28 cellular contexts compared by ENCODE assay signal in the genomic region with DNA sequence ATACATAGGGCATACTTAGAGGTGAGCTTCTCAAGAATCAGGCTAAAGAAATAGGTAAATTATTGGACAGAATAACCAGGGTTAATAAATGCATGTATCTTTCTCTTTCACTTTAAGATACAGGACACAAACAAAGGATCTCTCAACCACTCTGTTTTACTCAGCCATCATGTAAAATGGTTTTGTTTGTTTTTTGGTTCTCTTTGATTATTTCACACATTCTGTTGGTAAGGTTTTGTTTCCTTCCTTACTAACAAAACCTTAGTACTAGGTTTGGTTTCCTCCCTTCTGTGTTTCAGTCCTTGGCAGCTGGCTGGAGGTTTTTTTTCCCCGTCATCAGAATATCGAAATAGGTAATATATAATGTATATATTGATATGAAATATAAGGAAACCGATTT.
"Had no signal": no experiment of that assay in that cellular context is flagged by ENCODE, and none has a peak within 500 bp of the region (broad histone marks: within the 10 kb centered on the region; RNA-seq: fewer than 3 reads in every experiment).

No MANE protein-coding gene starts in this region.

- H3K4me3 ChIP-seq: neural progenitor cell, ovary, psoas muscle, right lobe of liver, sigmoid colon, stomach, thoracic aorta, thyroid gland, tibial nerve, upper lobe of left lung, uterus had no signal

- H3K9ac ChIP-seq: neural progenitor cell, parathyroid adenoma had no signal

- FAIRE-seq: small intestine had no signal

- H3K4me1 ChIP-seq: neural progenitor cell, parathyroid adenoma, psoas muscle, right lobe of liver, sigmoid colon, stomach, thyroid gland, tibial nerve, upper lobe of left lung, uterus had no signal

- H3K27me3 ChIP-seq: neural progenitor cell, ovary, right lobe of liver, sigmoid colon, stomach, thyroid gland, tibial nerve, upper lobe of left lung, uterus had no signal

- H3K36me3 ChIP-seq: neural progenitor cell, ovary, right lobe of liver, sigmoid colon, stomach, thoracic aorta, thyroid gland, tibial nerve, upper lobe of left lung, uterus had no signal

- H3K79me2 ChIP-seq: parathyroid adenoma had no signal

- H3K9me3 Mint-ChIP-seq: stimulated activated naive CD8-positive, alpha-beta T cell treated with anti-CD3 and anti-CD28 coated beads, Interleukin-15, Interleukin-2, amounts not matched to agents 100 ng/mL and 50 ng/mL, for 24 hours had no signal

- DNase-seq: naive thymus-derived CD4-positive, alpha-beta T cell; occipital lobe; ovary; posterior cingulate gyrus; psoas muscle; right cardiac atrium; right lobe of liver; sigmoid colon; small intestine; stimulated activated CD4-positive, alpha-beta T cell treated with anti-CD3 and anti-CD28 coated beads, Interleukin-15, amount 100 ng/mL, for 24 hours; stimulated activated CD4-positive, alpha-beta T cell treated with anti-CD3 and anti-CD28 coated beads, Interleukin-2, amount 100 ng/mL, for 24 hours; stimulated activated CD4-positive, alpha-beta T cell treated with anti-CD3 and anti-CD28 coated beads, Interleukin-2, amount 100 ng/mL, for 48 hours; stimulated activated CD4-positive, alpha-beta T cell treated with anti-CD3 and anti-CD28 coated beads, Interleukin-4, amount 100 ng/mL, for 24 hours; stimulated activated naive B cell treated with anti-CD40 and anti-IgM and Interleukin-4, amounts not matched to agents 10 μg/mL and 1 μg/mL and 100 μg/mL, for 72 hours; stimulated activated naive CD4-positive, alpha-beta T cell treated with Interleukin-2 at 50 U/mL for 16 hours; stomach; thyroid gland; trophoblast cell; upper lobe of left lung; uterus had no signal

- H3K4me2 ChIP-seq: neural progenitor cell had no signal

- H3K27me3 Mint-ChIP-seq: naive thymus-derived CD4-positive, alpha-beta T cell; progenitor cell of endocrine pancreas; stimulated activated naive B cell treated with anti-CD40 and anti-IgM and Interleukin-4, amounts not matched to agents 10 μg/mL and 1 μg/mL and 100 μg/mL, for 72 hours; stimulated activated naive CD8-positive, alpha-beta T cell treated with anti-CD3 and anti-CD28 coated beads, Interleukin-15, Interleukin-2, amounts not matched to agents 100 ng/mL and 50 ng/mL, for 24 hours had no signal

- H3K9me3 ChIP-seq: ovary, psoas muscle, right lobe of liver, sigmoid colon, stomach, thoracic aorta, thyroid gland, upper lobe of left lung, uterus had no signal

- H3K27ac ChIP-seq: neural progenitor cell, ovary, parathyroid adenoma, psoas muscle, right lobe of liver, sigmoid colon, stomach, thoracic aorta, thyroid gland, tibial nerve, upper lobe of left lung, uterus had no signal

- ATAC-seq: naive thymus-derived CD4-positive, alpha-beta T cell; psoas muscle; right cardiac atrium; right lobe of liver; stimulated activated effector memory CD8-positive, alpha-beta T cell treated with anti-CD3 and anti-CD28 coated beads, Interleukin-12 subunit alpha, Interleukin-12 subunit beta, amount 100 ng/mL, for 72 hours; stimulated activated naive B cell treated with anti-CD40 and anti-IgM and Interleukin-4, amounts not matched to agents 10 μg/mL and 1 μg/mL and 100 μg/mL, for 72 hours had no signal

- H3K27ac Mint-ChIP-seq: naive thymus-derived CD4-positive, alpha-beta T cell; nephron; neural progenitor cell; progenitor cell of endocrine pancreas; stimulated activated effector memory CD8-positive, alpha-beta T cell treated with anti-CD3 and anti-CD28 coated beads, Interleukin-12 subunit alpha, Interleukin-12 subunit beta, amount 100 ng/mL, for 72 hours; stimulated activated naive B cell treated with anti-CD40 and anti-IgM and Interleukin-4, amounts not matched to agents 10 μg/mL and 1 μg/mL and 100 μg/mL, for 72 hours; stimulated activated naive CD8-positive, alpha-beta T cell treated with anti-CD3 and anti-CD28 coated beads, Interleukin-15, Interleukin-2, amounts not matched to agents 100 ng/mL and 50 ng/mL, for 24 hours had no signal

- H2AFZ ChIP-seq: neural progenitor cell, parathyroid adenoma had no signal

- H3K4me1 Mint-ChIP-seq: naive thymus-derived CD4-positive, alpha-beta T cell; nephron; neural progenitor cell; stimulated activated effector memory CD8-positive, alpha-beta T cell treated with anti-CD3 and anti-CD28 coated beads, Interleukin-12 subunit alpha, Interleukin-12 subunit beta, amount 100 ng/mL, for 72 hours; stimulated activated naive B cell treated with anti-CD40 and anti-IgM and Interleukin-4, amounts not matched to agents 10 μg/mL and 1 μg/mL and 100 μg/mL, for 72 hours had no signal

- H3K4me3 Mint-ChIP-seq: naive thymus-derived CD4-positive, alpha-beta T cell; nephron; neural progenitor cell; stimulated activated effector memory CD8-positive, alpha-beta T cell treated with anti-CD3 and anti-CD28 coated beads, Interleukin-12 subunit alpha, Interleukin-12 subunit beta, amount 100 ng/mL, for 72 hours; stimulated activated naive B cell treated with anti-CD40 and anti-IgM and Interleukin-4, amounts not matched to agents 10 μg/mL and 1 μg/mL and 100 μg/mL, for 72 hours; stimulated activated naive CD8-positive, alpha-beta T cell treated with anti-CD3 and anti-CD28 coated beads, Interleukin-15, Interleukin-2, amounts not matched to agents 100 ng/mL and 50 ng/mL, for 24 hours had no signal

- H3K36me3 Mint-ChIP-seq: naive thymus-derived CD4-positive, alpha-beta T cell; neural progenitor cell; stimulated activated effector memory CD8-positive, alpha-beta T cell treated with anti-CD3 and anti-CD28 coated beads, Interleukin-12 subunit alpha, Interleukin-12 subunit beta, amount 100 ng/mL, for 72 hours; stimulated activated naive B cell treated with anti-CD40 and anti-IgM and Interleukin-4, amounts not matched to agents 10 μg/mL and 1 μg/mL and 100 μg/mL, for 72 hours had no signal
